In the genomic region with DNA sequence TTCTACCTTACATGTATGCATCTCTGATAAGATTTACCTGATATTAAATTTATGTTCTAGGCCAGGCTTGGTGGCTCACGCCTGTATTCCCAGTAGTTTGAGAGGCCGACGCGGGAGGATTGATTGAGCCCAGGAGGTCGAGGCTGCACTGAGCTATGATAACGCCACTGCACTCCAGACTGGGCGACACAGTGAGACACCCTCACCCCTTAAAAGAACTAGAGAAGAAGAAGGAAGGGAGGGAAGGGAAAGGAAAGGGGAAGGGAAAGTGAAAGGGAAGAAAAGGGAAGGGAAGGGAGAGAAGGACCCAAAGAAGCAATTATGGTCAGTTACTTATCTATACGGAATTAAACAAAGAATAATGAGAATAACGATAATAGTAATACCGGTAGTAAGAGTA, we compare ENCODE assay signal across 8 cellular contexts. TPM values are rescaled to one million over a fixed set of nuclear protein-coding genes. Genes with fewer than 3 reads are reported as not detected.
DNase-seq lines count a peak whose midpoint lies in the region; ATAC-seq and TF ChIP-seq lines count a peak whose summit lies in the region.

No MANE protein-coding gene starts in this region.

- DNase-seq in cardiac muscle cell (ENCODE audit: low read depth in 1 of 2, low spot score in 1 of 2), result no peak
- DNase-seq in Right ventricle myocardium superior, result no peak
- DNase-seq in adrenal gland, result peak in 2 of 7 donors; percentile 16 to 62
- no peak for DNase-seq in mesothelial cell of epicardium (ENCODE audit: low spot score in 2 of 2, unreplicated experiment in 2 of 2)
- no peak for DNase-seq in uterus
- DNase-seq in SKM-1 treated with dmso at 0.1 percent for 144 hours (lab: John Stamatoyannopoulos, UW; ENCODE audit: unreplicated experiment), result no peak
- no peak for DNase-seq in NCI-H1930 (lab: John Stamatoyannopoulos, UW)

- ATAC-seq in Right ventricle myocardium superior (ENCODE audit: poor library complexity) (no peak), GM21723 (IDR thresholded peaks at IDR 0.05; ENCODE audit: unreplicated experiment) (no peak)

- TF ChIP-seq POLR2A in adrenal gland (IDR thresholded peaks at IDR 0.05), result no peak
- TF ChIP-seq POLR2A in uterus (IDR thresholded peaks at IDR 0.05), result no peak

- H3K4me1 Mint-ChIP-seq in mesothelial cell of epicardium, result peaks cover 6% of the 10 kb centered on the region

- H3K27ac ChIP-seq in cardiac muscle cell, result peak overlapping the region; percentile 96
- H3K27ac ChIP-seq in adrenal gland, result peak overlapping the region; percentile 94 to 99 (median 96)
- H3K27ac ChIP-seq in uterus, result peak overlapping the region; percentile 82 to 95

- 56 to 65% (median 61%) methylated on average over 10 of the region's 10 CpGs for WGBS in adrenal gland, 4 donors

- H3K27ac Mint-ChIP-seq in mesothelial cell of epicardium, result peak overlapping the region; percentile 80

- H3K9me3 Mint-ChIP-seq in mesothelial cell of epicardium, result peaks cover 10% of the 10 kb centered on the region

- no peaks in the 10 kb centered on the region for H3K36me3 ChIP-seq in cardiac muscle cell
- no peaks in the 10 kb centered on the region for H3K36me3 ChIP-seq in adrenal gland (replicated peaks in 1 of 2)
- H3K36me3 ChIP-seq in uterus, result no peaks in the 10 kb centered on the region

- H3K36me3 Mint-ChIP-seq in mesothelial cell of epicardium, result peaks cover 16% of the 10 kb centered on the region

- H3K27me3 Mint-ChIP-seq in mesothelial cell of epicardium (ENCODE audit: low read depth), result no peaks in the 10 kb centered on the region

- H3K4me1 ChIP-seq in cardiac muscle cell (ENCODE audit: low read depth), result peaks cover 3% of the 10 kb centered on the region
- H3K4me1 ChIP-seq in adrenal gland (replicated peaks in 1 of 2), result peaks cover 4 to 18% of the 10 kb centered on the region in 2 donors
- peaks cover 0 to 7% of the 10 kb centered on the region in 2 donors for H3K4me1 ChIP-seq in uterus

- H3K4me3 Mint-ChIP-seq in mesothelial cell of epicardium, result peak overlapping the region; percentile 50

- TF ChIP-seq CTCF in cardiac muscle cell (IDR thresholded peaks at IDR 0.05; ENCODE audit: low read depth, low read length) (no peak), adrenal gland (IDR thresholded peaks at IDR 0.05) (no peak), mesothelial cell of epicardium (IDR thresholded peaks at IDR 0.05; ENCODE audit: unreplicated experiment) (no peak), uterus (IDR thresholded peaks at IDR 0.05) (no peak)

- intact Hi-C loops in Right ventricle myocardium superior (cut with DNase I), result no loop called here
- intact Hi-C loops in adrenal gland (cut with DNase I), result no loop called here
- intact Hi-C loops in uterus (cut with DNase I; ENCODE audit: low total_unique reads), result no loop called here

- H3K9me3 ChIP-seq in cardiac muscle cell (ENCODE audit: low read depth) (no peaks in the 10 kb centered on the region), adrenal gland (replicated peaks in 1 of 3) (no peaks in the 10 kb centered on the region), uterus (no peaks in the 10 kb centered on the region)

- H3K27me3 ChIP-seq in cardiac muscle cell (no peaks in the 10 kb centered on the region), adrenal gland (no peaks in the 10 kb centered on the region), uterus (no peaks in the 10 kb centered on the region)

- peak overlapping the region; percentile 80 for H3K4me3 ChIP-seq in cardiac muscle cell
- H3K4me3 ChIP-seq in adrenal gland, result peak overlapping the region in 1 of 4 donors; percentile 78
- peak overlapping the region in 1 of 2 donors; percentile 70 for H3K4me3 ChIP-seq in uterus

RNA-seq across cellular contexts. Expression of gene RFK, which starts 1.2 kb away (rescaled TPM):
- total RNA-seq in cardiac muscle cell (14.2 and 15.2 TPM in 2 replicates), Right ventricle myocardium superior (24.4 TPM), adrenal gland (10 to 100 TPM; 10.3 to 29.0 (median 22.5) TPM), mesothelial cell of epicardium (8.5 to 10.2 TPM (median 9.7 TPM) in 3 replicates), uterus (10 to 100 TPM; 15.6 to 31.0 (median 19.2) TPM)
- polyA plus RNA-seq in cardiac muscle cell (18.2 and 24.2 TPM in 2 replicates), adrenal gland (10 to 100 TPM in 1 of 3 donors, 1 to 10 TPM in 2; 8.1 to 48.5 (median 9.2) TPM)
